In genomic region chr2:216388046-216388884, GRCh38 we compare ENCODE assay signal across 14 cellular contexts. TPM values are rescaled to one million over a fixed set of nuclear protein-coding genes. Genes with fewer than 3 reads are reported as not detected.
DNase-seq lines count a peak whose midpoint lies in the region; ATAC-seq and TF ChIP-seq lines count a peak whose summit lies in the region.
"Had no signal": no experiment of that assay in that cellular context is flagged by ENCODE, and none has a peak within 500 bp of the region (broad histone marks: within the 10 kb centered on the region; RNA-seq: fewer than 3 reads in every experiment).

No MANE protein-coding gene starts in this region.

- no peaks in the 10 kb centered on the region for H3K9me3 ChIP-seq in PC-3 (ENCODE audit: low read length)
- H3K9me3 ChIP-seq: BE2C, gastroesophageal sphincter, SJCRH30 had no signal

- no peaks in the 10 kb centered on the region for H3F3A ChIP-seq in PC-3 (ENCODE audit: low read length, unreplicated experiment)

- H3K9ac ChIP-seq in PC-3 (ENCODE audit: low read length), result no peak overlapping the region

- CTCF ChIA-PET in PC-3 (lab: Charles Lee), result no interaction called here

- intact Hi-C loops in PC-3 (cut with micrococcal nuclease), result no loop called here
- intact Hi-C loops in dendritic cell treated with granulocyte-macrophage colony-stimulating factor and Interleukin-4, amounts not matched to agents 40 ng/mL and 50 ng/mL, for 4 days (cut with micrococcal nuclease), result no loop called here

- peaks cover 40% of the 10 kb centered on the region for H3K4me1 Mint-ChIP-seq in dendritic cell treated with granulocyte-macrophage colony-stimulating factor and Interleukin-4, amounts not matched to agents 40 ng/mL and 50 ng/mL, for 4 days (ENCODE audit: low read depth)
- H3K4me1 Mint-ChIP-seq: nephron had no signal

- H3K79me2 ChIP-seq in PC-3 (ENCODE audit: low read length), result no peaks in the 10 kb centered on the region

- H3K36me3 ChIP-seq in PC-3 (ENCODE audit: low read depth, low read length), result no peaks in the 10 kb centered on the region
- H3K36me3 ChIP-seq: BE2C, gastroesophageal sphincter, SJCRH30 had no signal

- peak; percentile 37 for DNase-seq in GM12865 (ENCODE audit: low read depth)
- DNase-seq in PC-3, result no peak
- no peak for DNase-seq in NCI-H1105 treated with DMSO at 0.1 percent for 48 hours (lab: John Stamatoyannopoulos, UW)
- no peak for DNase-seq in NCI-H2227 (lab: John Stamatoyannopoulos, UW; ENCODE audit: unreplicated experiment)
- DNase-seq in RKO (ENCODE audit: low spot score), result no peak
- DNase-seq: BE2C, kidney glomerular epithelial cell, MV-4-11, SJCRH30 had no signal

- no peaks in the 10 kb centered on the region for H3K9me2 ChIP-seq in PC-3 (replicated peaks; ENCODE audit: low read length)

- no peaks in the 10 kb centered on the region for H3K36me3 Mint-ChIP-seq in dendritic cell treated with granulocyte-macrophage colony-stimulating factor and Interleukin-4, amounts not matched to agents 40 ng/mL and 50 ng/mL, for 4 days (ENCODE audit: low read depth)

- H3K4me3 ChIP-seq in GM12865 (ENCODE audit: low read depth, low read length) (no peak overlapping the region), PC-3 (ENCODE audit: low read length) (no peak overlapping the region)
- H3K4me3 ChIP-seq: gastroesophageal sphincter, SJCRH30 had no signal

- no peak overlapping the region for H3K4me3 Mint-ChIP-seq in dendritic cell treated with granulocyte-macrophage colony-stimulating factor and Interleukin-4, amounts not matched to agents 40 ng/mL and 50 ng/mL, for 4 days
- H3K4me3 Mint-ChIP-seq: nephron had no signal

- no peak overlapping the region for H3K27ac ChIP-seq in PC-3 (ENCODE audit: low read length)
- H3K27ac ChIP-seq: gastroesophageal sphincter, SJCRH30 had no signal

- ATAC-seq in GM21529 (IDR thresholded peaks at IDR 0.05; ENCODE audit: unreplicated experiment) (peak; percentile 67), PC-3 (peak; percentile 20; the same call in 1 of the 2 replicates), HG03469 (IDR thresholded peaks at IDR 0.05; ENCODE audit: unreplicated experiment) (no peak)
- ATAC-seq: gastroesophageal sphincter had no signal

- BruUV-seq in PC-3 (replicated peaks; lab: Mats Ljungman, UMichigan), result no TSS peak

- no peaks in the 10 kb centered on the region for H3K27me3 ChIP-seq in PC-3 (ENCODE audit: low read length)
- H3K27me3 ChIP-seq: BE2C, gastroesophageal sphincter, SJCRH30 had no signal

- no peaks in the 10 kb centered on the region for H4K20me1 ChIP-seq in PC-3 (ENCODE audit: low read length)

- POLR2A ChIA-PET in PC-3 (lab: Charles Lee; ENCODE audit: unreplicated experiment), result no interaction called here

- TF ChIP-seq CTCF in GM12865 (IDR thresholded peaks at IDR 0.05; ENCODE audit: insufficient read depth, low read depth, low read length, missing control alignments) (no peak), PC-3 (conservative IDR thresholded peaks at IDR 0.05; ENCODE audit: low read depth, low read length) (no peak)

- no peak overlapping the region for H2AFZ ChIP-seq in PC-3 (ENCODE audit: low read length)

- H3K4me2 ChIP-seq in PC-3 (ENCODE audit: low read length), result no peak overlapping the region

- peaks cover 11% of the 10 kb centered on the region for H3K27me3 Mint-ChIP-seq in dendritic cell treated with granulocyte-macrophage colony-stimulating factor and Interleukin-4, amounts not matched to agents 40 ng/mL and 50 ng/mL, for 4 days

- no peaks in the 10 kb centered on the region for H3K9me3 Mint-ChIP-seq in dendritic cell treated with granulocyte-macrophage colony-stimulating factor and Interleukin-4, amounts not matched to agents 40 ng/mL and 50 ng/mL, for 4 days
- H3K9me3 Mint-ChIP-seq: nephron had no signal

- peak overlapping the region; percentile 64 for H3K27ac Mint-ChIP-seq in dendritic cell treated with granulocyte-macrophage colony-stimulating factor and Interleukin-4, amounts not matched to agents 40 ng/mL and 50 ng/mL, for 4 days
- H3K27ac Mint-ChIP-seq: nephron had no signal

- H3K4me1 ChIP-seq in PC-3 (ENCODE audit: insufficient read depth, low read length), result no peaks in the 10 kb centered on the region
- H3K4me1 ChIP-seq: BE2C, gastroesophageal sphincter, SJCRH30 had no signal

RNA-seq across cellular contexts. Expression of gene MARCHF4, which starts 16.0 kb away (rescaled TPM):
- 1.9 and 3.7 TPM in 2 replicates for total RNA-seq in PC-3 (2014; rRNA removed)
- total RNA-seq: gastroesophageal sphincter, SJCRH30 had no signal

RNA-seq across cellular contexts. Expression of gene SMARCAL1, which starts 24.0 kb away (rescaled TPM):
- 8.3 and 17.2 TPM in 2 replicates for total RNA-seq in PC-3 (2014; rRNA removed)
